24 cellular contexts compared by ENCODE assay signal in genomic region chr15:75054172-75054897, GRCh38. TPM values are rescaled to one million over a fixed set of nuclear protein-coding genes. Genes with fewer than 3 reads are reported as not detected.
DNase-seq lines count a peak whose midpoint lies in the region; ATAC-seq, FAIRE-seq and TF ChIP-seq lines count a peak whose summit lies in the region.
"Had no signal": no experiment of that assay in that cellular context is flagged by ENCODE, and none has a peak within 500 bp of the region (broad histone marks: within the 10 kb centered on the region; RNA-seq: fewer than 3 reads in every experiment).

No MANE protein-coding gene starts in this region.

- H3K27ac ChIP-seq in VCaP, result peak overlapping the region; percentile 42
- H3K27ac ChIP-seq in small intestine (ENCODE audit: low read depth in 1 of 2, low read length in 1 of 2), result peak overlapping the region; percentile 46 to 56
- H3K27ac ChIP-seq: A549; BLaER1 treated with 17β-estradiol and CSF1 and Interleukin-3, amounts not matched to agents 10 nM and 100 nM; uterus had no signal

- no peak for DNase-seq in activated T-cell treated with anti-CD3 and anti-CD28 coated beads, Interleukin-2, amount 50 U/mL, for 72 hours
- no peak for DNase-seq in activated T-cell treated with anti-CD3 and anti-CD28 coated beads, Interleukin-2, amount 50 U/mL, for 24 hours
- no peak for DNase-seq in left colon
- peak; percentile 89 for DNase-seq in small intestine
- no peak for DNase-seq in NCI-H526 (lab: John Stamatoyannopoulos, UW)
- no peak for DNase-seq in A172 (ENCODE audit: low spot score)
- DNase-seq in progenitor cell of endocrine pancreas (ENCODE audit: low spot score, unreplicated experiment), result no peak
- DNase-seq: activated CD4-positive, alpha-beta T cell treated with anti-CD3 and anti-CD28 coated beads, Interleukin-2, amount 50 U/mL, for 1 hour; activated CD8-positive, alpha-beta memory T cell treated with anti-CD3 and anti-CD28 coated beads, Interleukin-2, amount 50 U/mL, for 4 hours; activated gamma-delta T cell; amniotic stem cell; caudate nucleus; HCEC 1CT; NCI-H1417 treated with DMSO at 0.1 percent for 48 hours; NCI-H526 treated with DMSO at 0.1 percent for 48 hours; retina; SIG-M5; stimulated activated CD8-positive, alpha-beta memory T cell treated with anti-CD3 and anti-CD28 coated beads, Interleukin-4, amount 100 ng/mL, for 48 hours; T-cell; uterus had no signal

- no peaks in the 10 kb centered on the region for H3K36me3 ChIP-seq in small intestine (ENCODE audit: control insufficient read depth in 2 of 2, insufficient read depth in 2 of 2, low read length in 2 of 2)
- H3K36me3 ChIP-seq: uterus had no signal

- H3K27me3 Mint-ChIP-seq in activated T-cell treated with anti-CD3 and anti-CD28 coated beads, Interleukin-2, amount 50 U/mL, for 72 hours (ENCODE audit: low read depth), result no peaks in the 10 kb centered on the region
- no peaks in the 10 kb centered on the region for H3K27me3 Mint-ChIP-seq in activated T-cell treated with anti-CD3 and anti-CD28 coated beads, Interleukin-2, amount 50 U/mL, for 24 hours
- H3K27me3 Mint-ChIP-seq in progenitor cell of endocrine pancreas, result no peaks in the 10 kb centered on the region
- H3K27me3 Mint-ChIP-seq: T-cell had no signal

- TF ChIP-seq CTCF in VCaP (conservative IDR thresholded peaks at IDR 0.05) (no peak), progenitor cell of endocrine pancreas (IDR thresholded peaks at IDR 0.05; ENCODE audit: unreplicated experiment) (no peak)

- intact Hi-C loops in left colon (cut with DNase I, micrococcal nuclease), result no loop called here

- FAIRE-seq in small intestine (lab: Jason Lieb, UNC), result no peak
- FAIRE-seq: A549 had no signal

- H3K4me1 Mint-ChIP-seq in activated T-cell treated with anti-CD3 and anti-CD28 coated beads, Interleukin-2, amount 50 U/mL, for 72 hours (ENCODE audit: low read depth), result no peaks in the 10 kb centered on the region
- no peaks in the 10 kb centered on the region for H3K4me1 Mint-ChIP-seq in activated T-cell treated with anti-CD3 and anti-CD28 coated beads, Interleukin-2, amount 50 U/mL, for 24 hours (ENCODE audit: low read depth)
- H3K4me1 Mint-ChIP-seq in progenitor cell of endocrine pancreas (ENCODE audit: low read depth), result peaks cover 11% of the 10 kb centered on the region
- H3K4me1 Mint-ChIP-seq: T-cell had no signal

- peak overlapping the region; percentile 2 for H3K27ac Mint-ChIP-seq in activated T-cell treated with anti-CD3 and anti-CD28 coated beads, Interleukin-2, amount 50 U/mL, for 72 hours
- H3K27ac Mint-ChIP-seq in activated T-cell treated with anti-CD3 and anti-CD28 coated beads, Interleukin-2, amount 50 U/mL, for 24 hours, result no peak overlapping the region
- H3K27ac Mint-ChIP-seq in progenitor cell of endocrine pancreas, result no peak overlapping the region
- H3K27ac Mint-ChIP-seq: T-cell had no signal

- H3K36me3 Mint-ChIP-seq in activated T-cell treated with anti-CD3 and anti-CD28 coated beads, Interleukin-2, amount 50 U/mL, for 72 hours (ENCODE audit: insufficient read depth in 2 of 2), result no peaks in the 10 kb centered on the region
- peaks cover 9% of the 10 kb centered on the region for H3K36me3 Mint-ChIP-seq in activated T-cell treated with anti-CD3 and anti-CD28 coated beads, Interleukin-2, amount 50 U/mL, for 24 hours (ENCODE audit: low read depth)
- H3K36me3 Mint-ChIP-seq in progenitor cell of endocrine pancreas (ENCODE audit: insufficient read depth), result peaks cover 9% of the 10 kb centered on the region

- ATAC-seq in activated T-cell treated with anti-CD3 and anti-CD28 coated beads, Interleukin-2, amount 50 U/mL, for 72 hours (replicated peaks in 1 of 2), result no peak
- peak; percentile 92 for ATAC-seq in left colon
- ATAC-seq: A549, esophagus mucosa, T-cell had no signal

- no peak overlapping the region for H3K4me3 Mint-ChIP-seq in activated T-cell treated with anti-CD3 and anti-CD28 coated beads, Interleukin-2, amount 50 U/mL, for 72 hours
- H3K4me3 Mint-ChIP-seq in activated T-cell treated with anti-CD3 and anti-CD28 coated beads, Interleukin-2, amount 50 U/mL, for 24 hours, result no peak overlapping the region
- no peak overlapping the region for H3K4me3 Mint-ChIP-seq in progenitor cell of endocrine pancreas (ENCODE audit: low read depth)
- H3K4me3 Mint-ChIP-seq: T-cell had no signal

- H3K9me3 Mint-ChIP-seq in activated T-cell treated with anti-CD3 and anti-CD28 coated beads, Interleukin-2, amount 50 U/mL, for 72 hours, result no peaks in the 10 kb centered on the region
- H3K9me3 Mint-ChIP-seq in activated T-cell treated with anti-CD3 and anti-CD28 coated beads, Interleukin-2, amount 50 U/mL, for 24 hours, result no peaks in the 10 kb centered on the region
- no peaks in the 10 kb centered on the region for H3K9me3 Mint-ChIP-seq in progenitor cell of endocrine pancreas (ENCODE audit: low read depth)
- H3K9me3 Mint-ChIP-seq: T-cell had no signal

- no peak overlapping the region for H3K4me3 ChIP-seq in small intestine (ENCODE audit: low read depth in 1 of 2, low read length in 2 of 2)
- H3K4me3 ChIP-seq: A549; BLaER1 treated with 17β-estradiol and CSF1 and Interleukin-3, amounts not matched to agents 10 nM and 100 nM; uterus had no signal

- 16 to 52% (median 37%) methylated on average over 3 of the region's 3 CpGs for WGBS in small intestine, 3 donors

- H3K27me3 ChIP-seq in small intestine (ENCODE audit: control insufficient read depth in 2 of 2, insufficient read depth in 2 of 2, low read length in 2 of 2), result no peaks in the 10 kb centered on the region
- H3K27me3 ChIP-seq: BLaER1 treated with 17β-estradiol and CSF1 and Interleukin-3, amounts not matched to agents 10 nM and 100 nM; uterus had no signal

- H3K4me1 ChIP-seq in small intestine (ENCODE audit: control insufficient read depth in 2 of 2, insufficient read depth in 1 of 2, low read depth in 1 of 2, low read length in 1 of 2), result peaks cover 0 to 2% of the 10 kb centered on the region in 2 donors
- H3K4me1 ChIP-seq: A549, uterus had no signal

- no peaks in the 10 kb centered on the region for H3K9me3 ChIP-seq in small intestine (ENCODE audit: control insufficient read depth, low read depth)
- H3K9me3 ChIP-seq: A549; BLaER1 treated with 17β-estradiol and CSF1 and Interleukin-3, amounts not matched to agents 10 nM and 100 nM; uterus had no signal

RNA-seq across cellular contexts. Expression of gene PPCDC, which starts 30.9 kb away (rescaled TPM):
- 10 to 100 TPM; 29.6 to 29.7 TPM for total RNA-seq in activated T-cell treated with anti-CD3 and anti-CD28 coated beads, Interleukin-2, amount 50 U/mL, for 72 hours
- total RNA-seq in left colon (10 to 100 TPM; 11.1 to 13.6 TPM), progenitor cell of endocrine pancreas (16.5 and 18.0 TPM in 2 replicates)
- polyA plus RNA-seq in small intestine, result 10 to 100 TPM; 15.9 to 29.4 (median 19.5) TPM
- 16.1 and 19.1 TPM in 2 replicates for total RNA-seq in A172 (2014; rRNA removed; shearing (Covaris generic))

RNA-seq across cellular contexts. Expression of gene SCAMP5, which starts 59.0 kb away (rescaled TPM):
- 1 to 10 TPM in 1 of 2 donors, under 1 TPM in 1; 0.31 to 1.2 TPM for total RNA-seq in activated T-cell treated with anti-CD3 and anti-CD28 coated beads, Interleukin-2, amount 50 U/mL, for 72 hours
- total RNA-seq in left colon (1 to 10 TPM; 4.5 to 8.6 TPM), progenitor cell of endocrine pancreas (55.9 and 58.0 TPM in 2 replicates)
- 10 to 100 TPM; 39.5 to 78.1 (median 74.0) TPM for polyA plus RNA-seq in small intestine
- total RNA-seq in A172 (2014; rRNA removed; shearing (Covaris generic)), result 4.7 and 5.9 TPM in 2 replicates
